In the genomic region with DNA sequence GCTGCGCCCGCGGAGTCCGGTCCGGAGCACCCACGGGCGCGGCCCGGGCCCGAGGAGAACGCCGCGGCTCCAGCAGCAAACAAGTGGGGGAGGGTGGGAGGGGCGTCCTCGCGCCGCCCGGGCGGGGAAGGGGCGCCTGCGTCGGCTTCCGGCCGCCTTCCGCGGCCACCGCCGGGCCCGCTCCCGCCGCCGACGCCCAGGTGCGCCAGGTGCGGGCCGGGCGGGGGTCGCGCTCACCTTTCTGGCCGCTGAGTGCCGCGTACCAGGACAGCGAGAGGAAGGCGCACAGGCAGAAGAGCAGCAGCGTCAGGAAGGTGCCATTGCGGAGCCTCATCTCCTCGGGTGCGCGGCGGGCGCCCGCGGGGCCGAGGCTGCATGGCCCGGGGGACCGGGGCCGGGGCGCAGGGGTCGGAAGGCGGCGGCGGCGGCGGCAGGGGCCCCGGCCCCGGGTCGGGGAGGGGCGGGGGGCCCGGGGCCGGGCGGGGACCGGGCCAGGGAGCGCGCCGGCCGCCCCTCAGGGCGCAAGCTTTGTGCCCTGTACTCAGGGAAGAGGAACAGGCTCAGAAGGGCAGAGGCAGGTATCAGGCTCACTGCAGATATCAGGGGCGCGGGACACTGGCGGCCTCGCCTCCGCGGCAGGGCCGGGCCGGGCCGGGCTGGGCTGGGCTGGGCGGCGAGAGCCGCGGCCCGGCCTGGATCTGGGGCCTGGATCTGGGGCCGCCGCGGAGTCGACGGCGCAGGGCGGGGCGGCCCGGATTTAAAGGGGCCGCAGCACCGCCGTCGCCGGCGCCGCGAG, we compare ENCODE assay signal across 8 cellular contexts. TPM values are rescaled to one million over a fixed set of nuclear protein-coding genes. Genes with fewer than 3 reads are reported as not detected.
DNase-seq lines count a peak whose midpoint lies in the region; ATAC-seq, FAIRE-seq and TF ChIP-seq lines count a peak whose summit lies in the region.

A gene (minus strand): TSS at position 617 of the 796 bp plus-strand sequence. CDS start 283 bp downstream, at position 334.

- no peak for FAIRE-seq in H54 (lab: Jason Lieb, UNC)

- no peaks in the 10 kb centered on the region for H3K27me3 ChIP-seq in iPS DF 6.9 (ENCODE audit: control insufficient read depth, insufficient read depth, low read length)

- H3K36me3 ChIP-seq in iPS DF 6.9 (ENCODE audit: control insufficient read depth, insufficient read depth, low read length): peaks cover under 1% of the 10 kb centered on the region; the same call in 1 of the 2 replicates

- ATAC-seq in T-helper 17 cell: peak; percentile 80

- DNase-seq in GM12864 (ENCODE audit: low read depth) (no peak), H54 (ENCODE audit: insufficient read length, low spot score) (peak; percentile 89), LHCN-M2 (ENCODE audit: low read depth) (peak; percentile 69), T-helper 17 cell (peak; percentile 52 to 55 (median 55)), iPS DF 6.9 (ENCODE audit: low read depth, low spot score) (no peak), retina (peak; percentile 64), KG1 (lab: John Stamatoyannopoulos, UW) (no peak)

- TF ChIP-seq POLR2A in H54 (IDR thresholded peaks at IDR 0.05; ENCODE audit: low read depth, low read length): peak; percentile 87

- no peak for TF ChIP-seq CTCF in GM12864 (IDR thresholded peaks at IDR 0.05; ENCODE audit: low read depth, low read length, missing control alignments)
- TF ChIP-seq CTCF in brain (conservative IDR thresholded peaks at IDR 0.05): no peak

- H3K36me3 Mint-ChIP-seq in T-helper 17 cell (ENCODE audit: low read depth) (peaks cover 2% of the 10 kb centered on the region), brain (peaks cover 16% of the 10 kb centered on the region)

- H3K4me1 ChIP-seq in iPS DF 6.9 (ENCODE audit: control insufficient read depth, insufficient read depth, low read length): peaks cover 13% of the 10 kb centered on the region

- H3K9me3 Mint-ChIP-seq in brain: no peaks in the 10 kb centered on the region

- H3K4me3 Mint-ChIP-seq in T-helper 17 cell: peak within 1 kb of the TSS; percentile 90
- H3K4me3 Mint-ChIP-seq in brain: peak within 1 kb of the TSS; percentile 85 to 92 (median 85)

- H3K27me3 Mint-ChIP-seq in T-helper 17 cell (no peaks in the 10 kb centered on the region), brain (no peaks in the 10 kb centered on the region)

- H3K4me1 Mint-ChIP-seq in T-helper 17 cell: peaks cover 29% of the 10 kb centered on the region
- H3K4me1 Mint-ChIP-seq in brain: peaks cover 31% of the 10 kb centered on the region

- H3K4me3 ChIP-seq in GM12864 (ENCODE audit: low read depth, low read length) (peak within 1 kb of the TSS; percentile 94), iPS DF 6.9 (ENCODE audit: low read length) (peak within 1 kb of the TSS; percentile 86)

- WGBS in iPS DF 6.9 (ENCODE audit: insufficient coverage, insufficient read length): no CpG with 5 or more reads among the region's 108 CpGs

- H3K9me3 ChIP-seq in T-helper 17 cell (ENCODE audit: control insufficient read depth, low read length, poor library complexity, severe bottlenecking): no peaks in the 10 kb centered on the region
- H3K9me3 ChIP-seq in iPS DF 6.9 (ENCODE audit: control insufficient read depth, insufficient read depth, low read length): no peaks in the 10 kb centered on the region

- H3K27ac ChIP-seq in iPS DF 6.9 (ENCODE audit: low read length): no peak within 1 kb of the TSS

- H3K27ac Mint-ChIP-seq in T-helper 17 cell: peak within 1 kb of the TSS; percentile 43
- peak within 1 kb of the TSS in 4 of 5 experiments; percentile 45 to 91 (median 90) for H3K27ac Mint-ChIP-seq in brain

RNA-seq across cellular contexts. Expression of the gene that starts here (rescaled TPM):
- 150 and 157 TPM in 2 replicates for total RNA-seq in LHCN-M2 (2014; rRNA removed)
- 184 TPM for polyA plus RNA-seq in LHCN-M2 (2012)
- total RNA-seq in T-helper 17 cell: 100 to 1,000 TPM; 137 to 168 TPM
- polyA plus RNA-seq in brain (ENCODE audit: insufficient read depth, low read depth, low replicate concordance): 174 TPM

Comparison
In these comparisons a context has a peak if more than half of its experiments do, and no peak if none do; other contexts are left out.
1. DNase-seq: peak in H54 (single experiment), LHCN-M2 (single experiment), T-helper 17 cell (3 of 3) and retina (single experiment); none in GM12864 (single experiment), iPS DF 6.9 (single experiment) and KG1 (single experiment).